19 cellular contexts compared by ENCODE assay signal in the genomic region with DNA sequence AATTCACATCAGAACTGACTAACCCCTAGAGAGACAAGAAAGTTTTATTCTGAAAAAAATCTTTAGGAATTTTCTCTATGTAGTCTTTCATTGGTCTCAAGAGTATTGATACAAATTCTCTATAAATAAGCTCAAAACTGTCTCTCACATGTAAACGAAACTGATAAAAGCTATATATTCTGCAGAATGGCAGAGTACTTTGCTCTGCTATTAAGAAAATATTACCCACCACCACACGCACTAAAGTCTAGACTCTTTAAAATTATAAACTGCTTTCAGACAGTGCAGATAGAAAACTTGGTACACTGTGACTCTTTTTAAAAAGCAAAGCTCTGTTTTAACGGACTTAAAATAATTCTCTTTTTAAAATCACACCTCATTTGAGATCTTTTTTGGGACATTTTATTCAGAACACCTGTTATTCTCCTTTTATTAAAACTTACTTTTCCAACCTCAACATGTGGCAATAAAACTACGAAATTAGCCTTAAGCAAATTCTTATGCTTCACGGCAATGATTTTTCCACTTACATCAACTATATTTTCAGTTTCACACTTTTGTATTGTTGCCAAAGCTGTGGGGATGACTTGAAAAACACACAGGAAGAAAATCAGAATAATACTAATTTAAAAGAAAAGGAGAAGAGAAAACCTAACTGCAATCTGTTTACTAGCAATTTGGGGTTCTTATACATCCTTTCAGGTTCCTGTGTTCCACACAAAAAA. TPM values are rescaled to one million over a fixed set of nuclear protein-coding genes. Genes with fewer than 3 reads are reported as not detected.
A peak's percentile ranks its signal among the peaks of the same experiment; 100 is the strongest.
DNase-seq lines count a peak whose midpoint lies in the region; ATAC-seq lines count a peak whose summit lies in the region.
"Had no signal": no experiment of that assay in that cellular context is flagged by ENCODE, and none has a peak within 500 bp of the region (broad histone marks: within the 10 kb centered on the region; RNA-seq: fewer than 3 reads in every experiment).

No MANE protein-coding gene starts in this region.

- H3K36me3 ChIP-seq in SK-N-MC (ENCODE audit: insufficient read depth, low read length) = no peaks in the 10 kb centered on the region
- H3K36me3 ChIP-seq: breast epithelium, lower lobe of right lung had no signal

- H3K9me3 ChIP-seq in SK-N-MC (ENCODE audit: low read depth, low read length) = no peaks in the 10 kb centered on the region
- H3K9me3 ChIP-seq: breast epithelium, heart right ventricle, lower lobe of right lung had no signal

- H3K27ac ChIP-seq in SK-N-MC (peak overlapping the region; percentile 49), temporal lobe (ENCODE audit: low read depth, low read length) (peak overlapping the region; percentile 30)
- H3K27ac ChIP-seq: breast epithelium, heart right ventricle, lower lobe of right lung had no signal

- no peak for DNase-seq in SK-N-MC (ENCODE audit: low read depth, low spot score)
- no peak for DNase-seq in SIG-M5 (lab: John Stamatoyannopoulos, UW)
- DNase-seq in NCI-H2196 treated with DMSO at 0.1 percent for 48 hours (lab: John Stamatoyannopoulos, UW; ENCODE audit: unreplicated experiment) = no peak
- DNase-seq: activated CD4-positive, alpha-beta T cell treated with anti-CD3 and anti-CD28 coated beads for 1 hour; activated CD8-positive, alpha-beta memory T cell treated with anti-CD3 and anti-CD28 coated beads, Interleukin-2, amount 10 ng/mL, durations not matched to agents 7 days and 5 days; erythroblast; H9; heart right ventricle; immature natural killer cell; lower lobe of right lung; NCI-H1694; NCI-H226 had no signal

- H3K4me3 ChIP-seq in SK-N-MC = peak overlapping the region; percentile 6; the same call in 1 of the 2 replicates
- H3K4me3 ChIP-seq: breast epithelium, heart right ventricle, lower lobe of right lung had no signal

- ATAC-seq in GM18517 (IDR thresholded peaks at IDR 0.05; ENCODE audit: unreplicated experiment) (peak; percentile 54), HG02678 (IDR thresholded peaks at IDR 0.05; ENCODE audit: unreplicated experiment) (peak; percentile 62), GM21723 (IDR thresholded peaks at IDR 0.05; ENCODE audit: unreplicated experiment) (no peak)
- ATAC-seq: activated CD8-positive, alpha-beta memory T cell treated with anti-CD3 and anti-CD28 coated beads, Interleukin-2, amount 10 ng/mL, durations not matched to agents 7 days and 5 days; activated T-helper 17 cell treated with anti-CD3 and anti-CD28 coated beads, Interleukin-2, amount 50 U/mL, for 72 hours; heart right ventricle; lower lobe of right lung; sciatic nerve had no signal

- H3K9ac ChIP-seq in SK-N-MC (ENCODE audit: insufficient read length) = peak overlapping the region; percentile 7

RNA-seq across cellular contexts. Expression of a gene that starts 58.0 kb away (rescaled TPM):
- 302 TPM for total RNA-seq in temporal lobe
